In genomic region chr17:39861235-39861634, GRCh38 we compare ENCODE assay signal across 17 cellular contexts. TPM values are rescaled to one million over a fixed set of nuclear protein-coding genes. Genes with fewer than 3 reads are reported as not detected.
A peak's percentile ranks its signal among the peaks of the same experiment; 100 is the strongest.
DNase-seq lines count a peak whose midpoint lies in the region; ATAC-seq and TF ChIP-seq lines count a peak whose summit lies in the region.
"Had no signal": no experiment of that assay in that cellular context is flagged by ENCODE, and none has a peak within 500 bp of the region (broad histone marks: within the 10 kb centered on the region; RNA-seq: fewer than 3 reads in every experiment).

No MANE protein-coding gene starts in this region.

- in situ Hi-C loops in ACHN (cut with HindIII; ENCODE audit: low pct_ligation_motif_present, low pct_unique_long_range_greater_than_20kb, low sequenced_read_pairs) = no loop called here

- peak overlapping the region; percentile 72 for H3K27ac Mint-ChIP-seq in activated T-cell treated with anti-CD3 and anti-CD28 coated beads, Interleukin-2, amount 50 U/mL, for 72 hours
- H3K27ac Mint-ChIP-seq in central memory CD8-positive, alpha-beta T cell (ENCODE audit: low read depth) = peak overlapping the region; percentile 97

- H3K4me1 Mint-ChIP-seq in activated T-cell treated with anti-CD3 and anti-CD28 coated beads, Interleukin-2, amount 50 U/mL, for 72 hours (ENCODE audit: low read depth) = peaks cover 57% of the 10 kb centered on the region
- peaks cover 31% of the 10 kb centered on the region for H3K4me1 Mint-ChIP-seq in central memory CD8-positive, alpha-beta T cell

- H3K79me2 ChIP-seq in OCI-LY3 (ENCODE audit: low read length) = peaks cover 90% of the 10 kb centered on the region

- H3K36me3 ChIP-seq in OCI-LY3 (replicated peaks; ENCODE audit: low read depth, low read length) = peaks cover 20% of the 10 kb centered on the region
- H3K36me3 ChIP-seq in urinary bladder (ENCODE audit: insufficient read depth) = no peaks in the 10 kb centered on the region
- no peaks in the 10 kb centered on the region for H3K36me3 ChIP-seq in thyroid gland
- H3K36me3 ChIP-seq: gastroesophageal sphincter had no signal

- H3K27me3 ChIP-seq in OCI-LY3 (ENCODE audit: low read depth, low read length) (no peaks in the 10 kb centered on the region), thyroid gland (no peaks in the 10 kb centered on the region)

- H3K4me1 ChIP-seq in OCI-LY3 (ENCODE audit: low read length) = peaks cover 32% of the 10 kb centered on the region
- no peaks in the 10 kb centered on the region for H3K4me1 ChIP-seq in urinary bladder (ENCODE audit: insufficient read depth)
- H3K4me1 ChIP-seq in thyroid gland = peaks cover 0 to 6% of the 10 kb centered on the region in 2 donors

- TF ChIP-seq POLR2A in thyroid gland (IDR thresholded peaks at IDR 0.05) = no peak

- H3K4me2 ChIP-seq in OCI-LY3 (ENCODE audit: low read length) = peak overlapping the region; percentile 89

- intact Hi-C loops in thyroid gland (cut with DNase I) = loop anchor here (10.0 kb wide), 1 partner anchor 236 kb away; the partner anchor contains the start of gene PPP1R1B

- peaks cover 3 to 4% of the 10 kb centered on the region in 2 donors for H3K36me3 Mint-ChIP-seq in activated T-cell treated with anti-CD3 and anti-CD28 coated beads, Interleukin-2, amount 50 U/mL, for 72 hours (ENCODE audit: insufficient read depth in 2 of 2)
- peaks cover 28% of the 10 kb centered on the region for H3K36me3 Mint-ChIP-seq in central memory CD8-positive, alpha-beta T cell (ENCODE audit: insufficient read depth)

- no peak for TF ChIP-seq CTCF in OCI-LY3 (IDR thresholded peaks at IDR 0.05; ENCODE audit: low read depth, low read length)
- TF ChIP-seq CTCF in thyroid gland (IDR thresholded peaks at IDR 0.05) = no peak

- H3K4me3 Mint-ChIP-seq in activated T-cell treated with anti-CD3 and anti-CD28 coated beads, Interleukin-2, amount 50 U/mL, for 72 hours = peak overlapping the region; percentile 79 to 91
- peak overlapping the region; percentile 85 for H3K4me3 Mint-ChIP-seq in central memory CD8-positive, alpha-beta T cell

- no peaks in the 10 kb centered on the region for H3K9me3 ChIP-seq in OCI-LY3 (ENCODE audit: insufficient read depth, low read length)
- H3K9me3 ChIP-seq in thyroid gland = no peaks in the 10 kb centered on the region
- H3K9me3 ChIP-seq: gastroesophageal sphincter had no signal

- peak overlapping the region; percentile 97 for H3K9ac ChIP-seq in OCI-LY3 (ENCODE audit: low read length)

- no peaks in the 10 kb centered on the region for H3K9me3 Mint-ChIP-seq in activated T-cell treated with anti-CD3 and anti-CD28 coated beads, Interleukin-2, amount 50 U/mL, for 72 hours
- no peaks in the 10 kb centered on the region for H3K9me3 Mint-ChIP-seq in central memory CD8-positive, alpha-beta T cell

- H3K27me3 Mint-ChIP-seq in activated T-cell treated with anti-CD3 and anti-CD28 coated beads, Interleukin-2, amount 50 U/mL, for 72 hours (ENCODE audit: low read depth) = no peaks in the 10 kb centered on the region
- no peaks in the 10 kb centered on the region for H3K27me3 Mint-ChIP-seq in central memory CD8-positive, alpha-beta T cell

- H4K20me1 ChIP-seq in OCI-LY3 (ENCODE audit: insufficient read depth, low read length) = peaks cover 44% of the 10 kb centered on the region

- no peak overlapping the region for H2AFZ ChIP-seq in OCI-LY3 (ENCODE audit: low read depth, low read length)

- no peak for ATAC-seq in activated T-cell treated with anti-CD3 and anti-CD28 coated beads, Interleukin-2, amount 50 U/mL, for 72 hours (replicated peaks in 1 of 2)
- no peak for ATAC-seq in central memory CD8-positive, alpha-beta T cell (replicated peaks; ENCODE audit: extremely low read depth, poor library complexity, severe bottlenecking)
- ATAC-seq: gastroesophageal sphincter, right cardiac atrium had no signal

- H3K27ac ChIP-seq in OCI-LY3 (ENCODE audit: low read length) (peak overlapping the region; percentile 98), urinary bladder (ENCODE audit: low read depth) (no peak overlapping the region), thyroid gland (no peak overlapping the region)
- H3K27ac ChIP-seq: gastroesophageal sphincter had no signal

- 85% methylated on average over 5 of the region's 5 CpGs for WGBS in urinary bladder
- 85 to 93% methylated on average over 5 of the region's 5 CpGs for WGBS in thyroid gland, 2 donors

- H3K4me3 ChIP-seq in OCI-LY3 (ENCODE audit: low read length) = peak overlapping the region; percentile 85
- peak overlapping the region; percentile 9 for H3K4me3 ChIP-seq in urinary bladder (ENCODE audit: low read depth, low read length)
- H3K4me3 ChIP-seq in thyroid gland (replicated peaks in 1 of 3) = no peak overlapping the region
- H3K4me3 ChIP-seq: gastroesophageal sphincter had no signal

- DNase-seq in activated T-cell treated with anti-CD3 and anti-CD28 coated beads, Interleukin-2, amount 50 U/mL, for 72 hours = no peak
- DNase-seq in activated T-cell treated with anti-CD3 and anti-CD28 coated beads for 4 hours (no peak), SK-N-DZ (ENCODE audit: low spot score) (no peak), ACHN (no peak), thyroid gland (no peak)
- DNase-seq in central memory CD8-positive, alpha-beta T cell (ENCODE audit: low spot score in 2 of 2) = no peak
- DNase-seq: activated CD4-positive, alpha-beta T cell treated with anti-CD3 and anti-CD28 coated beads, Interleukin-2, amount 50 U/mL, for 4 hours; NCI-H1930; NCI-H510A treated with DMSO at 0.1 percent for 48 hours; right cardiac atrium; stimulated activated CD4-positive, alpha-beta T cell treated with anti-CD3 and anti-CD28 coated beads, Interleukin-4, amount 100 ng/mL, for 24 hours had no signal

RNA-seq across cellular contexts. Expression of gene IKZF3, which starts 2.9 kb away (rescaled TPM):
- 10 to 100 TPM; 70.7 to 78.9 TPM for total RNA-seq in activated T-cell treated with anti-CD3 and anti-CD28 coated beads, Interleukin-2, amount 50 U/mL, for 72 hours
- total RNA-seq in urinary bladder = 1.2 TPM
- 0.58 TPM for polyA plus RNA-seq in urinary bladder
- polyA plus RNA-seq in SK-N-DZ (2014; cell fraction: cytosol; rRNA removed) = not detected in 2 replicates
- polyA plus RNA-seq in SK-N-DZ (2014; cell fraction: nucleus; rRNA removed) = not detected in 2 replicates
- total RNA-seq in thyroid gland = 1 to 10 TPM; 1.8 to 2.8 (median 2.6) TPM
- total RNA-seq: lung microvascular endothelial cell had no signal

RNA-seq across cellular contexts. Expression of gene ZPBP2, which starts 6.8 kb away (rescaled TPM):
- total RNA-seq in activated T-cell treated with anti-CD3 and anti-CD28 coated beads, Interleukin-2, amount 50 U/mL, for 72 hours = under 1 TPM; 0.36 to 0.81 TPM
- total RNA-seq in urinary bladder = not detected
- polyA plus RNA-seq in urinary bladder = 0.06 TPM
- not detected in 2 replicates for polyA plus RNA-seq in SK-N-DZ (2014; cell fraction: cytosol; rRNA removed)
- polyA plus RNA-seq in SK-N-DZ (2014; cell fraction: nucleus; rRNA removed) = not detected in 2 replicates
- total RNA-seq in thyroid gland = under 1 TPM in 1 of 4 donors, not detected in 3; 0.40 TPM
- total RNA-seq: gastroesophageal sphincter; lung microvascular endothelial cell; right cardiac atrium; T-helper 2 cell treated with Interferon-gamma antibody and Interleukin-4, amounts not matched to agents 100 ng/mL and 5 ng/mL, for 36 hours had no signal
- polyA plus RNA-seq: adipose tissue, right cardiac atrium had no signal

RNA-seq across cellular contexts. Expression of gene GSDMB, which starts 57.2 kb away (rescaled TPM):
- 10 to 100 TPM; 57.0 to 58.0 TPM for total RNA-seq in activated T-cell treated with anti-CD3 and anti-CD28 coated beads, Interleukin-2, amount 50 U/mL, for 72 hours
- 14.2 TPM for total RNA-seq in urinary bladder
- polyA plus RNA-seq in urinary bladder = 7.8 TPM
- 0.80 and 1.2 TPM in 2 replicates for polyA plus RNA-seq in SK-N-DZ (2014; cell fraction: cytosol; rRNA removed)
- 21.5 and 38.6 TPM in 2 replicates for polyA plus RNA-seq in SK-N-DZ (2014; cell fraction: nucleus; rRNA removed)
- 10 to 100 TPM in 1 of 4 donors, 1 to 10 TPM in 3; 7.7 to 13.2 (median 8.3) TPM for total RNA-seq in thyroid gland

Comparison
In these comparisons a context has a peak if more than half of its experiments do, and no peak if none do; other contexts are left out.
1. H3K4me3 ChIP-seq: peak in OCI-LY3 (single experiment) and urinary bladder (single experiment); none in thyroid gland (0 of 3).
2. RNA of gene IKZF3, which starts 2.9 kb away (total RNA-seq): 70.7 to 78.9 TPM in activated T-cell treated with anti-CD3 and anti-CD28 coated beads, Interleukin-2, amount 50 U/mL, for 72 hours; 1.8 to 2.8 TPM in thyroid gland and 1.2 TPM in urinary bladder (single experiment); every median in the first group is over 10 times any median in the second.